In genomic region chr20:51529758-51530157, GRCh38 we compare ENCODE assay signal across 10 cellular contexts. TPM values are rescaled to one million over a fixed set of nuclear protein-coding genes. Genes with fewer than 3 reads are reported as not detected.
DNase-seq lines count a peak whose midpoint lies in the region; ATAC-seq and TF ChIP-seq lines count a peak whose summit lies in the region.
"Had no signal": no experiment of that assay in that cellular context is flagged by ENCODE, and none has a peak within 500 bp of the region (broad histone marks: within the 10 kb centered on the region; RNA-seq: fewer than 3 reads in every experiment).

No MANE protein-coding gene starts in this region.

- H3K4me3 ChIP-seq in CD8-positive, alpha-beta T cell (ENCODE audit: low read depth, low read length): no peak overlapping the region

- intact Hi-C loops in CD8-positive, alpha-beta T cell (cut with DNase I, micrococcal nuclease): loop anchor here (1.0 to 2.0 kb wide), 3 partner anchors 12 to 29 kb away; no protein-coding TSS in a partner anchor

- H3K27ac ChIP-seq in CD8-positive, alpha-beta T cell (ENCODE audit: low read depth, low read length): peak overlapping the region; percentile 12

- no peaks in the 10 kb centered on the region for H3K27me3 ChIP-seq in CD8-positive, alpha-beta T cell (ENCODE audit: insufficient read depth, low read length)

- peak in 4 of 7 experiments; percentile 33 to 78 (median 68) for DNase-seq in CD8-positive, alpha-beta T cell
- DNase-seq in T-helper 2 cell treated with Interferon-gamma antibody and Interleukin-4, amounts not matched to agents 5 μg/mL and 100 μg/mL, for 36 hours (ENCODE audit: low spot score): peak; percentile 77
- peak; percentile 88 for DNase-seq in activated naive CD4-positive, alpha-beta T cell treated with Interleukin-2 at 50 U/mL for 16 hours
- DNase-seq in stimulated activated CD4-positive, alpha-beta T cell treated with anti-CD3 and anti-CD28 coated beads, Interleukin-15, amount 100 ng/mL, for 24 hours: peak; percentile 90
- DNase-seq in amniotic stem cell (lab: John Stamatoyannopoulos, UW): no peak
- DNase-seq in HT-29 (ENCODE audit: low spot score): no peak
- DNase-seq: hypothalamus, NCI-H69 had no signal

- H3K4me3 Mint-ChIP-seq in CD8-positive, alpha-beta T cell: peak overlapping the region; percentile 33
- peak overlapping the region; percentile 61 for H3K4me3 Mint-ChIP-seq in T-helper 2 cell treated with Interferon-gamma antibody and Interleukin-4, amounts not matched to agents 5 μg/mL and 100 μg/mL, for 36 hours

- CTCF ChIA-PET in CD8-positive, alpha-beta T cell (lab: Charles Lee): no interaction called here

- TF ChIP-seq CTCF in CD8-positive, alpha-beta T cell (IDR thresholded peaks at IDR 0.05): no peak

- H3K36me3 Mint-ChIP-seq in CD8-positive, alpha-beta T cell: peaks cover 29% of the 10 kb centered on the region
- peaks cover 40% of the 10 kb centered on the region for H3K36me3 Mint-ChIP-seq in T-helper 2 cell treated with Interferon-gamma antibody and Interleukin-4, amounts not matched to agents 5 μg/mL and 100 μg/mL, for 36 hours (ENCODE audit: low read depth)

- H3K4me1 Mint-ChIP-seq in CD8-positive, alpha-beta T cell (ENCODE audit: low read depth): peaks cover 91% of the 10 kb centered on the region
- H3K4me1 Mint-ChIP-seq in T-helper 2 cell treated with Interferon-gamma antibody and Interleukin-4, amounts not matched to agents 5 μg/mL and 100 μg/mL, for 36 hours (ENCODE audit: low read depth): peaks cover 82% of the 10 kb centered on the region

- peak overlapping the region; percentile 99 for H3K27ac Mint-ChIP-seq in CD8-positive, alpha-beta T cell
- peak overlapping the region; percentile 88 for H3K27ac Mint-ChIP-seq in T-helper 2 cell treated with Interferon-gamma antibody and Interleukin-4, amounts not matched to agents 5 μg/mL and 100 μg/mL, for 36 hours

- H3K4me1 ChIP-seq in CD8-positive, alpha-beta T cell (ENCODE audit: insufficient read depth, low read length): peaks cover 95% of the 10 kb centered on the region

- no peaks in the 10 kb centered on the region for H3K27me3 Mint-ChIP-seq in CD8-positive, alpha-beta T cell (ENCODE audit: low read depth)
- no peaks in the 10 kb centered on the region for H3K27me3 Mint-ChIP-seq in T-helper 2 cell treated with Interferon-gamma antibody and Interleukin-4, amounts not matched to agents 5 μg/mL and 100 μg/mL, for 36 hours (ENCODE audit: low read depth)

- H3K9me3 ChIP-seq in CD8-positive, alpha-beta T cell (ENCODE audit: low read length): no peaks in the 10 kb centered on the region

- H3K36me3 ChIP-seq in CD8-positive, alpha-beta T cell (ENCODE audit: insufficient read depth, low read length): no peaks in the 10 kb centered on the region

- POLR2A ChIA-PET in CD8-positive, alpha-beta T cell (lab: Charles Lee): interaction anchor here (0.7 kb wide), 1 partner anchor 345 kb away, joined by 4 read pairs; no protein-coding TSS in a partner anchor

- H3K9me3 Mint-ChIP-seq in CD8-positive, alpha-beta T cell: no peaks in the 10 kb centered on the region
- H3K9me3 Mint-ChIP-seq in T-helper 2 cell treated with Interferon-gamma antibody and Interleukin-4, amounts not matched to agents 5 μg/mL and 100 μg/mL, for 36 hours: no peaks in the 10 kb centered on the region

- peak; percentile 32 for ATAC-seq in CD8-positive, alpha-beta T cell
- ATAC-seq in HG03108 (IDR thresholded peaks at IDR 0.05; ENCODE audit: unreplicated experiment) (no peak), HG03039 (IDR thresholded peaks at IDR 0.05; ENCODE audit: unreplicated experiment) (no peak)

RNA-seq across cellular contexts. Expression of gene NFATC2, which starts 12.8 kb away (rescaled TPM):
- 10 to 100 TPM; 32.6 to 34.9 TPM for total RNA-seq in CD8-positive, alpha-beta T cell
- 0.51 and 0.57 TPM in 2 replicates for total RNA-seq in HT-29 (2014; rRNA removed; shearing (Covaris generic))

Comparison
In these comparisons a context has a peak if more than half of its experiments do, and no peak if none do; other contexts are left out.
1. DNase-seq: peak in CD8-positive, alpha-beta T cell (4 of 7), T-helper 2 cell treated with Interferon-gamma antibody and Interleukin-4, amounts not matched to agents 5 μg/mL and 100 μg/mL, for 36 hours (single experiment), activated naive CD4-positive, alpha-beta T cell treated with Interleukin-2 at 50 U/mL for 16 hours (single experiment) and stimulated activated CD4-positive, alpha-beta T cell treated with anti-CD3 and anti-CD28 coated beads, Interleukin-15, amount 100 ng/mL, for 24 hours (single experiment); none in amniotic stem cell (single experiment) and HT-29 (single experiment).
2. RNA of gene NFATC2, which starts 12.8 kb away (total RNA-seq): 32.6 to 34.9 TPM in CD8-positive, alpha-beta T cell; 0.51 to 0.57 TPM in HT-29; every median in the first group is over 10 times any median in the second.